In genomic region chr1:28143496-28144202, GRCh38 we compare ENCODE assay signal across 12 cellular contexts.
"Had no signal": no experiment of that assay in that cellular context is flagged by ENCODE, and none has a peak within 500 bp of the region (broad histone marks: within the 10 kb centered on the region; RNA-seq: fewer than 3 reads in every experiment).

No MANE protein-coding gene starts in this region.

- H3K9me3 ChIP-seq: ascending aorta, esophagus muscularis mucosa, lower lobe of right lung, right atrium auricular region had no signal

- H3K27me3 ChIP-seq: ascending aorta, right atrium auricular region had no signal

- DNase-seq: activated CD4-positive, CD25-positive, alpha-beta regulatory T cell; activated CD8-positive, alpha-beta memory T cell treated with anti-CD3 and anti-CD28 coated beads for 24 hours; activated gamma-delta T cell; lower lobe of right lung; midbrain; naive B cell; small intestine; stimulated activated naive CD4-positive, alpha-beta T cell treated with Interleukin-2 at 50 U/mL for 16 hours; T-helper 17 cell had no signal

- H3K4me3 ChIP-seq: ascending aorta, esophagus muscularis mucosa, lower lobe of right lung, right atrium auricular region had no signal

- H3K4me1 ChIP-seq: ascending aorta, esophagus muscularis mucosa, right atrium auricular region had no signal

- H3K27ac ChIP-seq: ascending aorta, esophagus muscularis mucosa, lower lobe of right lung, right atrium auricular region had no signal

- H3K36me3 ChIP-seq: ascending aorta, esophagus muscularis mucosa, lower lobe of right lung, right atrium auricular region had no signal
